Comparison of ENCODE assay signal across 10 cellular contexts in genomic region chr6:30156262-30156599, GRCh38. TPM values are rescaled to one million over a fixed set of nuclear protein-coding genes. Genes with fewer than 3 reads are reported as not detected.
DNase-seq lines count a peak whose midpoint lies in the region; ATAC-seq and TF ChIP-seq lines count a peak whose summit lies in the region.
"Had no signal": no experiment of that assay in that cellular context is flagged by ENCODE, and none has a peak within 500 bp of the region (broad histone marks: within the 10 kb centered on the region; RNA-seq: fewer than 3 reads in every experiment).

No MANE protein-coding gene starts in this region.

- TF ChIP-seq CTCF in BE2C (IDR thresholded peaks at IDR 0.05; ENCODE audit: low read depth, low read length): no peak
- TF ChIP-seq CTCF in cardiac fibroblast (IDR thresholded peaks at IDR 0.05; ENCODE audit: low read depth, low read length): no peak
- no peak for TF ChIP-seq CTCF in left lung (IDR thresholded peaks at IDR 0.05)

- H3K36me3 Mint-ChIP-seq in stimulated activated memory B cell treated with anti-CD40 and anti-IgM and Interleukin-4, amounts not matched to agents 10 μg/mL and 1 μg/mL and 100 μg/mL, for 72 hours: no peaks in the 10 kb centered on the region
- H3K36me3 Mint-ChIP-seq in CD8-positive, alpha-beta memory T cell: no peaks in the 10 kb centered on the region

- peaks cover 24% of the 10 kb centered on the region for H3K27me3 ChIP-seq in BE2C
- H3K27me3 ChIP-seq in left lung: no peaks in the 10 kb centered on the region
- peaks cover 3% of the 10 kb centered on the region for H3K27me3 ChIP-seq in CD8-positive, alpha-beta memory T cell (ENCODE audit: insufficient read depth, low read length, poor library complexity, severe bottlenecking)

- H3K36me3 ChIP-seq in BE2C (no peaks in the 10 kb centered on the region), left lung (no peaks in the 10 kb centered on the region)
- H3K36me3 ChIP-seq in CD8-positive, alpha-beta memory T cell (ENCODE audit: insufficient read depth, low read length): no peaks in the 10 kb centered on the region

- H3K4me1 ChIP-seq in BE2C: no peaks in the 10 kb centered on the region
- H3K4me1 ChIP-seq in left lung: peaks cover 0 to 12% of the 10 kb centered on the region in 2 donors
- no peaks in the 10 kb centered on the region for H3K4me1 ChIP-seq in CD8-positive, alpha-beta memory T cell (ENCODE audit: insufficient read depth, low read length)

- H3K4me3 Mint-ChIP-seq in stimulated activated memory B cell treated with anti-CD40 and anti-IgM and Interleukin-4, amounts not matched to agents 10 μg/mL and 1 μg/mL and 100 μg/mL, for 72 hours: no peak overlapping the region
- H3K4me3 Mint-ChIP-seq in CD8-positive, alpha-beta memory T cell: no peak overlapping the region

- H3K27ac Mint-ChIP-seq in stimulated activated memory B cell treated with anti-CD40 and anti-IgM and Interleukin-4, amounts not matched to agents 10 μg/mL and 1 μg/mL and 100 μg/mL, for 72 hours: no peak overlapping the region
- H3K27ac Mint-ChIP-seq in CD8-positive, alpha-beta memory T cell: no peak overlapping the region

- intact Hi-C loops in left lung (cut with DNase I): no loop called here

- CTCF ChIA-PET in CD8-positive, alpha-beta memory T cell (lab: Charles Lee): no interaction called here

- H3K4me3 ChIP-seq in BE2C (ENCODE audit: low read depth, low read length): no peak overlapping the region
- no peak overlapping the region for H3K4me3 ChIP-seq in cardiac fibroblast (replicated peaks in 1 of 2; ENCODE audit: low read depth in 2 of 2, low read length in 2 of 2)
- no peak overlapping the region for H3K4me3 ChIP-seq in left lung
- no peak overlapping the region for H3K4me3 ChIP-seq in CD8-positive, alpha-beta memory T cell (ENCODE audit: low read length)

- POLR2A ChIA-PET in CD8-positive, alpha-beta memory T cell (lab: Charles Lee): no interaction called here

- H3K4me1 Mint-ChIP-seq in stimulated activated memory B cell treated with anti-CD40 and anti-IgM and Interleukin-4, amounts not matched to agents 10 μg/mL and 1 μg/mL and 100 μg/mL, for 72 hours: peaks cover 10% of the 10 kb centered on the region
- H3K4me1 Mint-ChIP-seq in CD8-positive, alpha-beta memory T cell: peaks cover 4 to 5% (median 5%) of the 10 kb centered on the region in 3 donors

- DNase-seq in BE2C (peak; percentile 34), LoVo (ENCODE audit: low spot score) (peak; percentile 88), cardiac fibroblast (ENCODE audit: low read depth in 2 of 2) (peak; percentile 72 to 76), left lung (peak in 1 of 2 donors; percentile 51), AG08396 (ENCODE audit: low spot score) (no peak), SKM-1 (lab: John Stamatoyannopoulos, UW; ENCODE audit: unreplicated experiment) (no peak)
- no peak for DNase-seq in CD8-positive, alpha-beta memory T cell
- DNase-seq: activated T-cell treated with anti-CD3 and anti-CD28 coated beads, Interleukin-2, amount 50 U/mL, for 48 hours; NCI-H1105 had no signal

- H3K9me3 ChIP-seq in BE2C (no peaks in the 10 kb centered on the region), left lung (no peaks in the 10 kb centered on the region)
- H3K9me3 ChIP-seq in CD8-positive, alpha-beta memory T cell (ENCODE audit: low read length): no peaks in the 10 kb centered on the region

- ATAC-seq in left lung: peak; percentile 62
- ATAC-seq in stimulated activated memory B cell treated with anti-CD40 and anti-IgM and Interleukin-4, amounts not matched to agents 10 μg/mL and 1 μg/mL and 100 μg/mL, for 72 hours: no peak

- H3K9me3 Mint-ChIP-seq in stimulated activated memory B cell treated with anti-CD40 and anti-IgM and Interleukin-4, amounts not matched to agents 10 μg/mL and 1 μg/mL and 100 μg/mL, for 72 hours: no peaks in the 10 kb centered on the region
- no peaks in the 10 kb centered on the region for H3K9me3 Mint-ChIP-seq in CD8-positive, alpha-beta memory T cell

- peaks cover 26% of the 10 kb centered on the region for H3K27me3 Mint-ChIP-seq in stimulated activated memory B cell treated with anti-CD40 and anti-IgM and Interleukin-4, amounts not matched to agents 10 μg/mL and 1 μg/mL and 100 μg/mL, for 72 hours
- peaks cover 26 to 74% of the 10 kb centered on the region in 2 donors for H3K27me3 Mint-ChIP-seq in CD8-positive, alpha-beta memory T cell

- H3K27ac ChIP-seq in left lung: no peak overlapping the region
- no peak overlapping the region for H3K27ac ChIP-seq in CD8-positive, alpha-beta memory T cell (ENCODE audit: low read depth, low read length)

RNA-seq across cellular contexts. Expression of gene TRIM10, which starts 4.8 kb away (rescaled TPM):
- not detected for polyA plus RNA-seq in BE2C (2012; ENCODE audit: insufficient read depth, insufficient read length, low read depth)
- total RNA-seq in left lung: not detected
- not detected for total RNA-seq in CD8-positive, alpha-beta memory T cell
- polyA plus RNA-seq in CD8-positive, alpha-beta memory T cell: not detected

RNA-seq across cellular contexts. Expression of gene TRIM15, which starts 7.1 kb away (rescaled TPM):
- polyA plus RNA-seq in BE2C (2012; ENCODE audit: insufficient read depth, insufficient read length, low read depth): not detected
- total RNA-seq in left lung: not detected
- total RNA-seq in CD8-positive, alpha-beta memory T cell: not detected
- not detected for polyA plus RNA-seq in CD8-positive, alpha-beta memory T cell

RNA-seq across cellular contexts. Expression of gene TRIM40, which starts 20.3 kb away (rescaled TPM):
- not detected for polyA plus RNA-seq in BE2C (2012; ENCODE audit: insufficient read depth, insufficient read length, low read depth)
- not detected for total RNA-seq in left lung
- not detected for total RNA-seq in CD8-positive, alpha-beta memory T cell
- not detected for polyA plus RNA-seq in CD8-positive, alpha-beta memory T cell

RNA-seq across cellular contexts. Expression of gene TRIM31, which starts 43.3 kb away (rescaled TPM):
- polyA plus RNA-seq in BE2C (2012; ENCODE audit: insufficient read depth, insufficient read length, low read depth): not detected
- total RNA-seq in left lung: under 1 TPM; 0.39 to 0.99 TPM
- not detected for total RNA-seq in CD8-positive, alpha-beta memory T cell
- polyA plus RNA-seq in CD8-positive, alpha-beta memory T cell: not detected

RNA-seq across cellular contexts. Expression of gene TRIM26, which starts 57.0 kb away (rescaled TPM):
- 26.3 TPM for polyA plus RNA-seq in BE2C (2012; ENCODE audit: insufficient read depth, insufficient read length, low read depth)
- total RNA-seq in left lung: 10 to 100 TPM; 40.0 to 51.3 TPM
- 100 to 1,000 TPM in 1 of 2 experiments, 10 to 100 TPM in 1; 94.6 to 102 TPM for total RNA-seq in CD8-positive, alpha-beta memory T cell
- polyA plus RNA-seq in CD8-positive, alpha-beta memory T cell: 52.9 TPM

Comparison
In these comparisons a context has a peak if more than half of its experiments do, and no peak if none do; other contexts are left out.
1. DNase-seq: peak in BE2C (single experiment), LoVo (single experiment) and cardiac fibroblast (2 of 2); none in AG08396 (single experiment), CD8-positive, alpha-beta memory T cell (0 of 5) and SKM-1 (single experiment).